In the genomic region with DNA sequence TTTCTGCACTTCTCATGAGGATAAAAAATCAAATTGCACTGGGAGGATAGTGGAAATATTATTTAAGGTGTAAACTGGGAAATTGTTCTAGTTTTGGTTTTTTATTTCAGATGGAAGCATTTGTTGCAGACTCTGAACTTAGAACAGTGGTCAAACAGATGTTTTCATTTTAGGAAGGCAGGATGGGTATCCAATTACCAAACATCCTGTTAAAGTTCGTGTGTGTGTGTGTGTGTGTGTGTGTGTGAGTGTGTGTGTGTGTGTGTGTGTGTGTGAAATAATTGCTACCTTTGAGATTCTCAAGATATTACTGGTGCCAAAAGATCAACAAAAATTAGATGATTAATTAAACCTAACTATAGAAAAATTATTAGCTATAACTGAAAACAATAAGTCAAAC, we compare ENCODE assay signal across 2 cellular contexts.
TF ChIP-seq lines count a peak whose summit lies in the region.

No MANE protein-coding gene starts in this region.

TF ChIP-seq in IMR-90, 13 proteins besides CTCF, POLR2A, EP300 and RAD21:
- TF ChIP-seq RFX5 (IDR thresholded peaks at IDR 0.05; ENCODE audit: low read depth, low read length) (no peak), ELK1 (IDR thresholded peaks at IDR 0.05; ENCODE audit: borderline replicate concordance, low read depth, low read length) (no peak), SMC3 (IDR thresholded peaks at IDR 0.05; ENCODE audit: low read depth, low read length) (no peak), BHLHE40 (IDR thresholded peaks at IDR 0.05; ENCODE audit: low read depth, low read length) (no peak), MXI1 (IDR thresholded peaks at IDR 0.05; ENCODE audit: borderline replicate concordance, low read depth, low read length) (no peak), MAZ (IDR thresholded peaks at IDR 0.05; ENCODE audit: borderline replicate concordance, low read depth, low read length) (no peak), RCOR1 (IDR thresholded peaks at IDR 0.05; ENCODE audit: insufficient replicate concordance, low read length) (no peak), CHD1 (IDR thresholded peaks at IDR 0.05; ENCODE audit: low read depth, low read length) (no peak), NFE2L2 (IDR thresholded peaks at IDR 0.05; ENCODE audit: low read depth, low read length) (no peak), MAFK (IDR thresholded peaks at IDR 0.05; ENCODE audit: low read depth, low read length) (no peak), CEBPB (IDR thresholded peaks at IDR 0.05; ENCODE audit: low read depth, low read length) (no peak)
- TF ChIP-seq, protein P1, sequence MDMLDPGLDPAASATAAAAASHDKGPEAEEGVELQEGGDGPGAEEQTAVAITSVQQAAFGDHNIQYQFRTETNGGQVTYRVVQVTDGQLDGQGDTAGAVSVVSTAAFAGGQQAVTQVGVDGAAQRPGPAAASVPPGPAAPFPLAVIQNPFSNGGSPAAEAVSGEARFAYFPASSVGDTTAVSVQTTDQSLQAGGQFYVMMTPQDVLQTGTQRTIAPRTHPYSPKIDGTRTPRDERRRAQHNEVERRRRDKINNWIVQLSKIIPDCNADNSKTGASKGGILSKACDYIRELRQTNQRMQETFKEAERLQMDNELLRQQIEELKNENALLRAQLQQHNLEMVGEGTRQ (IDR thresholded peaks at IDR 0.05; ENCODE audit: low read depth, low read length), result no peak

TF ChIP-seq in WTC11, 78 proteins besides CTCF, POLR2A, EP300 and RAD21:
- TF ChIP-seq, protein P2, sequence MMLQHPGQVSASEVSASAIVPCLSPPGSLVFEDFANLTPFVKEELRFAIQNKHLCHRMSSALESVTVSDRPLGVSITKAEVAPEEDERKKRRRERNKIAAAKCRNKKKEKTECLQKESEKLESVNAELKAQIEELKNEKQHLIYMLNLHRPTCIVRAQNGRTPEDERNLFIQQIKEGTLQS (CRISPR knock-in tag; conservative IDR thresholded peaks at IDR 0.05), result no peak
TF ChIP-seq in WTC11: peak in this region for 0.
